Comparison of ENCODE assay signal across 2 cellular contexts in the genomic region with DNA sequence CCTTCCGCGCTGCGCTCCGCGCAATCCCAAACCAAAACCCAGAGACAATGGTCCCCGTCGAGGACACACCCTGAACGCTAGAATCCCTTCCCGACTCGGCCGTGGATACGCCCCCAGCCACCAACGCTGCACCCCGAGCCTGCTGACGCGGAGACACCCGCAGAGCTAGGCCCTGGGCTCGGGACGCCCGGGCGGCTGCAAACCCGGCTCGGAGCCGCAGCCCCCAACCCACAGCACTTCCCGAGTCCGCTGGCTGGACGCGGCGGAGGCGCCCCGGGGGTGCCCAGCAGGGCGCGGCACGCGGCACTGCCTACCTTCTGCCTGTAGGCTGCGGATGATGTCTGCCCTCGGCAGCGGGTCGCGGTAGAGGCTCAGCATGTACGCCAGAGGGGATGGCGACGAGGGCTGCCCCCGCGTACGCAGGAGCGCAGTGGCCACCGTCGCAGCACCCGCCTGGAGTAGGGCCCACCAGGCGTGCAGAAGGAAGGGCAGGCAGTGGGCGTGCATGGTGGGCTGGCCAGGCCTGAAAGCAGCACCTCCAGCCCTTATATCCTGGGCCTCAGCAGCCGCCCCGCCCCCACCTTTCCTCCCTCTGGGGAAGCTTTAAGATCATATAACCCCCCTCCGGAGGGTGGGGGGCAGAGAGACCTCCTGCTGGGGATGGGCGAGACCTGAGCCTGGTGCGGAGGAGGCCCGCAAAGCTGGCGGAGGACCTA.
TF ChIP-seq lines count a peak whose summit lies in the region.

Gene NODAL (minus strand): TSS at position 521 of the 716 bp plus-strand sequence. CDS start 14 bp downstream, at position 507.

TF ChIP-seq in GM12878, 131 proteins besides CTCF, POLR2A, EP300 and RAD21:
- TF ChIP-seq CHD1 (IDR thresholded peaks at IDR 0.05; ENCODE audit: low read depth, low read length) (no peak), SUZ12 (IDR thresholded peaks at IDR 0.05; ENCODE audit: unreplicated experiment) (peak; percentile 61)

TF ChIP-seq in HepG2, 621 proteins besides CTCF, POLR2A, EP300 and RAD21:
- TF ChIP-seq, protein P1, sequence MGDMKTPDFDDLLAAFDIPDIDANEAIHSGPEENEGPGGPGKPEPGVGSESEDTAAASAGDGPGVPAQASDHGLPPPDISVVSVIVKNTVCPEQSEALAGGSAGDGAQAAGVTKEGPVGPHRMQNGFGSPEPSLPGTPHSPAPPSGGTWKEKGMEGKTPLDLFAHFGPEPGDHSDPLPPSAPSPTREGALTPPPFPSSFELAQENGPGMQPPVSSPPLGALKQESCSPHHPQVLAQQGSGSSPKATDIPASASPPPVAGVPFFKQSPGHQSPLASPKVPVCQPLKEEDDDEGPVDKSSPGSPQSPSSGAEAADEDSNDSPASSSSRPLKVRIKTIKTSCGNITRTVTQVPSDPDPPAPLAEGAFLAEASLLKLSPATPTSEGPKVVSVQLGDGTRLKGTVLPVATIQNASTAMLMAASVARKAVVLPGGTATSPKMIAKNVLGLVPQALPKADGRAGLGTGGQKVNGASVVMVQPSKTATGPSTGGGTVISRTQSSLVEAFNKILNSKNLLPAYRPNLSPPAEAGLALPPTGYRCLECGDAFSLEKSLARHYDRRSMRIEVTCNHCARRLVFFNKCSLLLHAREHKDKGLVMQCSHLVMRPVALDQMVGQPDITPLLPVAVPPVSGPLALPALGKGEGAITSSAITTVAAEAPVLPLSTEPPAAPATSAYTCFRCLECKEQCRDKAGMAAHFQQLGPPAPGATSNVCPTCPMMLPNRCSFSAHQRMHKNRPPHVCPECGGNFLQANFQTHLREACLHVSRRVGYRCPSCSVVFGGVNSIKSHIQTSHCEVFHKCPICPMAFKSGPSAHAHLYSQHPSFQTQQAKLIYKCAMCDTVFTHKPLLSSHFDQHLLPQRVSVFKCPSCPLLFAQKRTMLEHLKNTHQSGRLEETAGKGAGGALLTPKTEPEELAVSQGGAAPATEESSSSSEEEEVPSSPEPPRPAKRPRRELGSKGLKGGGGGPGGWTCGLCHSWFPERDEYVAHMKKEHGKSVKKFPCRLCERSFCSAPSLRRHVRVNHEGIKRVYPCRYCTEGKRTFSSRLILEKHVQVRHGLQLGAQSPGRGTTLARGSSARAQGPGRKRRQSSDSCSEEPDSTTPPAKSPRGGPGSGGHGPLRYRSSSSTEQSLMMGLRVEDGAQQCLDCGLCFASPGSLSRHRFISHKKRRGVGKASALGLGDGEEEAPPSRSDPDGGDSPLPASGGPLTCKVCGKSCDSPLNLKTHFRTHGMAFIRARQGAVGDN (CRISPR knock-in tag; IDR thresholded peaks at IDR 0.05): 0 out of 2 replicates have a peak, but pooled peaks have one; percentile 11
- TF ChIP-seq ZNF33B (CRISPR knock-in tag; IDR thresholded peaks at IDR 0.05) (0 out of 2 replicates have a peak, but pooled peaks have one; percentile 12), ATF7 (IDR thresholded peaks at IDR 0.05) (no peak), ATF7 (CRISPR knock-in tag; IDR thresholded peaks at IDR 0.05) (no peak)
- TF ChIP-seq, protein P2, sequence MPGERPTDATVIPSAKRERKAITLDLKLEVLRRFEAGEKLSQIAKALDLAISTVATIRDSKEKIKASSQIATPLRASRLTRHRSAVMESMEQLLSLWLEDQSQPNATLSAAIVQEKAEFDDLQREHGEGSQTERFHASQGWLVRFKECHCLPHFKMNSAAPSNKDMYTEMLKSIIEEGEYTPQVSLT (CRISPR knock-in tag; IDR thresholded peaks at IDR 0.05; ENCODE audit: borderline replicate concordance, low read depth): no peak
- TF ChIP-seq, protein P3, sequence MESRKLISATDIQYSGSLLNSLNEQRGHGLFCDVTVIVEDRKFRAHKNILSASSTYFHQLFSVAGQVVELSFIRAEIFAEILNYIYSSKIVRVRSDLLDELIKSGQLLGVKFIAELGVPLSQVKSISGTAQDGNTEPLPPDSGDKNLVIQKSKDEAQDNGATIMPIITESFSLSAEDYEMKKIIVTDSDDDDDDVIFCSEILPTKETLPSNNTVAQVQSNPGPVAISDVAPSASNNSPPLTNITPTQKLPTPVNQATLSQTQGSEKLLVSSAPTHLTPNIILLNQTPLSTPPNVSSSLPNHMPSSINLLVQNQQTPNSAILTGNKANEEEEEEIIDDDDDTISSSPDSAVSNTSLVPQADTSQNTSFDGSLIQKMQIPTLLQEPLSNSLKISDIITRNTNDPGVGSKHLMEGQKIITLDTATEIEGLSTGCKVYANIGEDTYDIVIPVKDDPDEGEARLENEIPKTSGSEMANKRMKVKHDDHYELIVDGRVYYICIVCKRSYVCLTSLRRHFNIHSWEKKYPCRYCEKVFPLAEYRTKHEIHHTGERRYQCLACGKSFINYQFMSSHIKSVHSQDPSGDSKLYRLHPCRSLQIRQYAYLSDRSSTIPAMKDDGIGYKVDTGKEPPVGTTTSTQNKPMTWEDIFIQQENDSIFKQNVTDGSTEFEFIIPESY (CRISPR knock-in tag; IDR thresholded peaks at IDR 0.05): 0 out of 2 replicates have a peak, but pooled peaks have one; percentile 8
